12 cellular contexts compared by ENCODE assay signal in the genomic region with DNA sequence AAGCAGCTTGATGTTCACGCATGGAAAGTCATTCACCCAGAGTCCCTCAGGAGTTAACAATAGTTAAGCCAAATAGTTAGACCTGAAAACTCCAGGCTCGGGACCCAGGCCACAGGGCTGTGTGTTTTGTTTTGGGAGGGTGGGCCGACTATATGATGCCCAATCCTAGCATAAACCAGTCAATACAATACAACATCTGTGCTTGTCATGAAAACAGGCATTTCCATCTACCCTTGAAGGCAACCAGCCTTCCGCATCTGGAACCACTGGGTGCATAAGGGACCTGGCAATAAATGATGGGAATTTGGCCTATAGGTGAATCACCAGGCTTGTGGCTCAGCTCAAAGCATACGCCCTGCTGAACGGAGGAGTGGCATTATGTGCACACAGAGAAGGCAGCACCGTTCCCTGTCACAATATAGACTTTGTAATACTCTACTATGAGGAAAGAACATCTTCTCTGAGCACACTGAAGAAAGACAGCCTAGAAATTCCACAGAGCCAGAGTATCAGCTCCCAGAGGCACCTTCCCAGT.
DNase-seq lines count a peak whose midpoint lies in the region; TF ChIP-seq lines count a peak whose summit lies in the region.
"Had no signal": no experiment of that assay in that cellular context is flagged by ENCODE, and none has a peak within 500 bp of the region (broad histone marks: within the 10 kb centered on the region; RNA-seq: fewer than 3 reads in every experiment).

No MANE protein-coding gene starts in this region.

- no peak for TF ChIP-seq CTCF in H9 (conservative IDR thresholded peaks at IDR 0.05)

- H3K4me3 Mint-ChIP-seq in H9: no peak overlapping the region
- no peak overlapping the region for H3K4me3 Mint-ChIP-seq in activated T-helper 2 cell treated with anti-CD3 and anti-CD28 coated beads, Interferon-gamma antibody, Interleukin-2, Interleukin-4, amounts not matched to agents 10 μg/mL and 5 μg/mL and 100 μg/mL, durations not matched to agents 14 hours and 24 hours and 36 hours (ENCODE audit: low read depth)
- H3K4me3 Mint-ChIP-seq: CD14-positive monocyte had no signal

- H2AK5ac ChIP-seq in H9 (ENCODE audit: insufficient read length, low read length): no peak overlapping the region

- no peak overlapping the region for H3K23ac ChIP-seq in H9 (ENCODE audit: insufficient read length, low read depth, low read length)

- no peak overlapping the region for H2BK12ac ChIP-seq in H9 (ENCODE audit: insufficient read length, low read depth, low read length)

- intact Hi-C loops in activated T-helper 2 cell treated with anti-CD3 and anti-CD28 coated beads, Interferon-gamma antibody, Interleukin-2, Interleukin-4, amounts not matched to agents 10 μg/mL and 5 μg/mL and 100 μg/mL, durations not matched to agents 14 hours and 24 hours and 36 hours (cut with micrococcal nuclease): loop anchor here (1.0 to 10.0 kb wide), 3 partner anchors 105 to 264 kb away; no protein-coding TSS in a partner anchor

- no CpG with 5 or more reads among the region's 7 CpGs for whole genome bisulfite sequencing in H9 (ENCODE audit: extremely low coverage, insufficient read length, low lambda C conversion rate)

- no peaks in the 10 kb centered on the region for H3K23me2 ChIP-seq in H9 (ENCODE audit: insufficient read length, low read depth, low read length, poor library complexity, severe bottlenecking)

- H2AFZ ChIP-seq in H9 (ENCODE audit: low read length): no peak overlapping the region
- H2AFZ ChIP-seq: PC-9 had no signal

- H3K36me3 Mint-ChIP-seq in H9 (ENCODE audit: insufficient read depth in 1 of 3, low read depth in 3 of 3): peaks cover 34 to 42% (median 40%) of the 10 kb centered on the region in 3 experiments
- peaks cover 45% of the 10 kb centered on the region for H3K36me3 Mint-ChIP-seq in activated T-helper 2 cell treated with anti-CD3 and anti-CD28 coated beads, Interferon-gamma antibody, Interleukin-2, Interleukin-4, amounts not matched to agents 10 μg/mL and 5 μg/mL and 100 μg/mL, durations not matched to agents 14 hours and 24 hours and 36 hours (ENCODE audit: low read depth)

- no peaks in the 10 kb centered on the region for H3K9me3 ChIP-seq in H9 (ENCODE audit: control insufficient read depth, low read depth, low read length)

- H3K79me2 ChIP-seq in H9 (ENCODE audit: insufficient read depth, low read length): peaks cover 12% of the 10 kb centered on the region; the same call in 1 of the 2 replicates

- no peak overlapping the region for H2BK15ac ChIP-seq in H9 (ENCODE audit: low read depth, low read length)

- H3K27ac Mint-ChIP-seq in H9: peak overlapping the region in 2 of 3 experiments; percentile 23 to 78; a peak in 4 of 7 replicates
- H3K27ac Mint-ChIP-seq in activated T-helper 2 cell treated with anti-CD3 and anti-CD28 coated beads, Interferon-gamma antibody, Interleukin-2, Interleukin-4, amounts not matched to agents 10 μg/mL and 5 μg/mL and 100 μg/mL, durations not matched to agents 14 hours and 24 hours and 36 hours: peak overlapping the region; percentile 64

- H2BK20ac ChIP-seq in H9 (ENCODE audit: low read depth, low read length, poor library complexity, severe bottlenecking): no peak overlapping the region

- H3K27me3 Mint-ChIP-seq in H9 (ENCODE audit: low read depth): no peaks in the 10 kb centered on the region
- H3K27me3 Mint-ChIP-seq in activated T-helper 2 cell treated with anti-CD3 and anti-CD28 coated beads, Interferon-gamma antibody, Interleukin-2, Interleukin-4, amounts not matched to agents 10 μg/mL and 5 μg/mL and 100 μg/mL, durations not matched to agents 14 hours and 24 hours and 36 hours (ENCODE audit: low read depth): no peaks in the 10 kb centered on the region

- no peak overlapping the region for H3K27ac ChIP-seq in H9 (ENCODE audit: insufficient read length, low read depth, low read length)
- H3K27ac ChIP-seq: PC-9 had no signal

- H3K4me2 ChIP-seq in H9 (ENCODE audit: insufficient read depth, insufficient read length, low read length): no peak overlapping the region
- H3K4me2 ChIP-seq: PC-9 had no signal

- no peak overlapping the region for H3K18ac ChIP-seq in H9 (ENCODE audit: insufficient read length, low read depth, low read length)

- H3K27me3 ChIP-seq in H9 (ENCODE audit: insufficient read depth, low read length): no peaks in the 10 kb centered on the region

- no peaks in the 10 kb centered on the region for H4K20me1 ChIP-seq in H9 (ENCODE audit: control insufficient read depth, insufficient read depth, insufficient read length)

- DNase-seq in A172 (ENCODE audit: low spot score): peak; percentile 49
- no peak for DNase-seq in H9
- no peak for DNase-seq in activated T-helper 2 cell treated with anti-CD3 and anti-CD28 coated beads, Interferon-gamma antibody, Interleukin-2, Interleukin-4, amounts not matched to agents 10 μg/mL and 5 μg/mL and 100 μg/mL, durations not matched to agents 14 hours and 24 hours and 36 hours (ENCODE audit: low spot score)
- DNase-seq in iris pigment epithelial cell (ENCODE audit: low read depth): peak; percentile 57
- DNase-seq in SHP77 treated with DMSO at 0.1 percent for 48 hours (lab: John Stamatoyannopoulos, UW): no peak
- DNase-seq in 8988T: no peak
- DNase-seq in germinal center (ENCODE audit: low spot score): no peak
- no peak for DNase-seq in NCI-H524 (lab: John Stamatoyannopoulos, UW)
- DNase-seq: MV-4-11, posterior cingulate gyrus had no signal

- H3K4me1 ChIP-seq in H9 (ENCODE audit: insufficient read depth, low read length): peaks cover 12% of the 10 kb centered on the region

- no peak overlapping the region for H3K9ac ChIP-seq in H9 (ENCODE audit: extremely low read depth, insufficient read length, low read length)

- H3K4ac ChIP-seq in H9 (ENCODE audit: low read depth, low read length): no peak overlapping the region

- no peak overlapping the region for H4K91ac ChIP-seq in H9 (ENCODE audit: insufficient read length, low read depth, low read length)

- H3K9me3 Mint-ChIP-seq in H9: peaks cover 10% of the 10 kb centered on the region in 2 experiments; a peak in 4 of 5 replicates
- peaks cover 5% of the 10 kb centered on the region for H3K9me3 Mint-ChIP-seq in activated T-helper 2 cell treated with anti-CD3 and anti-CD28 coated beads, Interferon-gamma antibody, Interleukin-2, Interleukin-4, amounts not matched to agents 10 μg/mL and 5 μg/mL and 100 μg/mL, durations not matched to agents 14 hours and 24 hours and 36 hours

- no peak overlapping the region for H3K56ac ChIP-seq in H9 (ENCODE audit: insufficient read length, low read depth, low read length)

- H2BK120ac ChIP-seq in H9 (ENCODE audit: low read depth, low read length, poor library complexity, severe bottlenecking): no peak overlapping the region

- no peaks in the 10 kb centered on the region for H3K79me1 ChIP-seq in H9 (ENCODE audit: insufficient read depth, low read depth, low read length, poor library complexity, severe bottlenecking)

- H3K4me1 Mint-ChIP-seq in H9: peaks cover 43 to 44% of the 10 kb centered on the region in 2 experiments
- H3K4me1 Mint-ChIP-seq in activated T-helper 2 cell treated with anti-CD3 and anti-CD28 coated beads, Interferon-gamma antibody, Interleukin-2, Interleukin-4, amounts not matched to agents 10 μg/mL and 5 μg/mL and 100 μg/mL, durations not matched to agents 14 hours and 24 hours and 36 hours (ENCODE audit: low read depth): peaks cover 69% of the 10 kb centered on the region

- no peak overlapping the region for H2BK5ac ChIP-seq in H9 (ENCODE audit: insufficient read length, low read length)

- no peak overlapping the region for H3K14ac ChIP-seq in H9 (ENCODE audit: insufficient read depth, low read length)

- H4K8ac ChIP-seq in H9 (replicated peaks; ENCODE audit: insufficient read length, low read depth, low read length): no peak overlapping the region

- H4K5ac ChIP-seq in H9 (ENCODE audit: insufficient read length, low read depth, low read length): no peak overlapping the region

- no peak overlapping the region for H3T11ph ChIP-seq in H9 (ENCODE audit: low read length)

Comparison
In these comparisons a context has a peak if more than half of its experiments do, and no peak if none do; other contexts are left out.
1. DNase-seq: peak in A172 (single experiment) and iris pigment epithelial cell (single experiment); none in H9 (single experiment), activated T-helper 2 cell treated with anti-CD3 and anti-CD28 coated beads, Interferon-gamma antibody, Interleukin-2, Interleukin-4, amounts not matched to agents 10 μg/mL and 5 μg/mL and 100 μg/mL, durations not matched to agents 14 hours and 24 hours and 36 hours (single experiment), SHP77 treated with DMSO at 0.1 percent for 48 hours (single experiment), 8988T (single experiment), germinal center (single experiment) and NCI-H524 (0 of 2).